Comparison of ENCODE assay signal across 8 cellular contexts in genomic region chr22:37229012-37229804, GRCh38. TPM values are rescaled to one million over a fixed set of nuclear protein-coding genes. Genes with fewer than 3 reads are reported as not detected.
DNase-seq lines count a peak whose midpoint lies in the region; TF ChIP-seq lines count a peak whose summit lies in the region.

No MANE protein-coding gene starts in this region.

- peaks cover 0 to 24% (median 0%) of the 10 kb centered on the region in 4 donors for H3K27me3 ChIP-seq in esophagus squamous epithelium

- no peak overlapping the region for H3K4me3 ChIP-seq in esophagus squamous epithelium

- H3K9me3 ChIP-seq in esophagus squamous epithelium: no peaks in the 10 kb centered on the region

- CTCF ChIA-PET in activated CD4-positive, alpha-beta T cell treated with anti-CD3 and anti-CD28 coated beads, Interleukin-2, amount 10 ng/mL, durations not matched to agents 7 days and 5 days (lab: Charles Lee): interaction anchor here (0.7 to 7.1 kb wide), 7 partner anchors 9 to 251 kb away, joined by 3 to 80 read pairs (median 9); partner anchors contain the start of gene RAC2
- CTCF ChIA-PET in GM10248 (lab: Yijun Ruan, JAX): interaction anchor here (1.2 to 5.3 kb wide), 8 partner anchors 9 to 63 kb away, joined by 3 to 45 read pairs (median 10); partner anchors contain the start of gene RAC2

- H3K36me3 Mint-ChIP-seq in activated CD4-positive, alpha-beta T cell treated with anti-CD3 and anti-CD28 coated beads, Interleukin-2, amount 10 ng/mL, durations not matched to agents 7 days and 5 days (ENCODE audit: low read depth): peaks cover 81% of the 10 kb centered on the region
- H3K36me3 Mint-ChIP-seq in stimulated activated naive CD8-positive, alpha-beta T cell treated with anti-CD3 and anti-CD28 coated beads, Interleukin-15, Interleukin-2, amounts not matched to agents 100 ng/mL and 50 ng/mL, for 24 hours (ENCODE audit: low read depth): peaks cover 85% of the 10 kb centered on the region

- H3K36me3 ChIP-seq in esophagus squamous epithelium: no peaks in the 10 kb centered on the region

- intact Hi-C loops in esophagus squamous epithelium (cut with DNase I): no loop called here

- WGBS in esophagus squamous epithelium, 2 donors: 29 to 72% methylated on average over 2 to 3 of the region's 7 CpGs

- TF ChIP-seq POLR2A in esophagus squamous epithelium (IDR thresholded peaks at IDR 0.05): no peak

- no peaks in the 10 kb centered on the region for H3K27me3 Mint-ChIP-seq in activated CD4-positive, alpha-beta T cell treated with anti-CD3 and anti-CD28 coated beads, Interleukin-2, amount 10 ng/mL, durations not matched to agents 7 days and 5 days
- no peaks in the 10 kb centered on the region for H3K27me3 Mint-ChIP-seq in stimulated activated naive CD8-positive, alpha-beta T cell treated with anti-CD3 and anti-CD28 coated beads, Interleukin-15, Interleukin-2, amounts not matched to agents 100 ng/mL and 50 ng/mL, for 24 hours

- peak overlapping the region; percentile 76 for H3K4me3 Mint-ChIP-seq in activated CD4-positive, alpha-beta T cell treated with anti-CD3 and anti-CD28 coated beads, Interleukin-2, amount 10 ng/mL, durations not matched to agents 7 days and 5 days
- peak overlapping the region; percentile 76 for H3K4me3 Mint-ChIP-seq in stimulated activated naive CD8-positive, alpha-beta T cell treated with anti-CD3 and anti-CD28 coated beads, Interleukin-15, Interleukin-2, amounts not matched to agents 100 ng/mL and 50 ng/mL, for 24 hours

- peak overlapping the region; percentile 100 for H3K27ac Mint-ChIP-seq in activated CD4-positive, alpha-beta T cell treated with anti-CD3 and anti-CD28 coated beads, Interleukin-2, amount 10 ng/mL, durations not matched to agents 7 days and 5 days
- H3K27ac Mint-ChIP-seq in stimulated activated naive CD8-positive, alpha-beta T cell treated with anti-CD3 and anti-CD28 coated beads, Interleukin-15, Interleukin-2, amounts not matched to agents 100 ng/mL and 50 ng/mL, for 24 hours: peak overlapping the region; percentile 98

- POLR2A ChIA-PET in activated CD4-positive, alpha-beta T cell treated with anti-CD3 and anti-CD28 coated beads, Interleukin-2, amount 10 ng/mL, durations not matched to agents 7 days and 5 days (lab: Charles Lee): interaction anchor here (1.1 kb wide), 2 partner anchors 13 to 15 kb away, joined by 4 to 5 read pairs; partner anchors contain the start of gene RAC2
- POLR2A ChIA-PET in GM10248 (lab: Yijun Ruan, JAX): interaction anchor here (3.1 kb wide), 1 partner anchor 14 kb away, joined by 13 read pairs; no protein-coding TSS in a partner anchor

- H3K4me1 Mint-ChIP-seq in activated CD4-positive, alpha-beta T cell treated with anti-CD3 and anti-CD28 coated beads, Interleukin-2, amount 10 ng/mL, durations not matched to agents 7 days and 5 days: peaks cover 92% of the 10 kb centered on the region
- peaks cover 92% of the 10 kb centered on the region for H3K4me1 Mint-ChIP-seq in stimulated activated naive CD8-positive, alpha-beta T cell treated with anti-CD3 and anti-CD28 coated beads, Interleukin-15, Interleukin-2, amounts not matched to agents 100 ng/mL and 50 ng/mL, for 24 hours (ENCODE audit: low read depth)

- H3K9me3 Mint-ChIP-seq in activated CD4-positive, alpha-beta T cell treated with anti-CD3 and anti-CD28 coated beads, Interleukin-2, amount 10 ng/mL, durations not matched to agents 7 days and 5 days: peaks cover 2% of the 10 kb centered on the region
- H3K9me3 Mint-ChIP-seq in stimulated activated naive CD8-positive, alpha-beta T cell treated with anti-CD3 and anti-CD28 coated beads, Interleukin-15, Interleukin-2, amounts not matched to agents 100 ng/mL and 50 ng/mL, for 24 hours: no peaks in the 10 kb centered on the region

- peaks cover 13 to 46% (median 15%) of the 10 kb centered on the region in 3 donors for H3K4me1 ChIP-seq in esophagus squamous epithelium

- peak; percentile 51 for DNase-seq in activated CD4-positive, alpha-beta T cell treated with anti-CD3 and anti-CD28 coated beads, Interleukin-2, amount 10 ng/mL, durations not matched to agents 7 days and 5 days
- DNase-seq in activated CD4-positive, alpha-beta T cell treated with anti-CD3 and anti-CD28 coated beads for 1 hour: no peak
- DNase-seq in SW 1271 (lab: John Stamatoyannopoulos, UW) (peak; percentile 19 to 53), esophagus squamous epithelium (lab: John Stamatoyannopoulos, UW) (no peak), NCI-H1694 (lab: John Stamatoyannopoulos, UW) (no peak), GM10248 (ENCODE audit: extremely low spot score) (no peak), NCI-H2107 (lab: John Stamatoyannopoulos, UW) (no peak)

- TF ChIP-seq CTCF in esophagus squamous epithelium (IDR thresholded peaks at IDR 0.05) (no peak), GM10248 (IDR thresholded peaks at IDR 0.05; ENCODE audit: control extremely low read depth, extremely low read depth, low read depth, missing control alignments) (no peak)

- peak overlapping the region; percentile 26 to 84 (median 60) for H3K27ac ChIP-seq in esophagus squamous epithelium

RNA-seq across cellular contexts. Expression of gene RAC2, which starts 14.9 kb away (rescaled TPM):
- 1,000 to 10,000 TPM; 1,015 to 1,117 TPM for total RNA-seq in activated CD4-positive, alpha-beta T cell treated with anti-CD3 and anti-CD28 coated beads, Interleukin-2, amount 10 ng/mL, durations not matched to agents 7 days and 5 days
- 10 to 100 TPM; 17.3 to 27.1 (median 19.6) TPM for total RNA-seq in esophagus squamous epithelium

RNA-seq across cellular contexts. Expression of gene SSTR3, which starts 16.9 kb away (rescaled TPM):
- total RNA-seq in activated CD4-positive, alpha-beta T cell treated with anti-CD3 and anti-CD28 coated beads, Interleukin-2, amount 10 ng/mL, durations not matched to agents 7 days and 5 days: 10 to 100 TPM; 10.1 to 10.2 TPM
- total RNA-seq in esophagus squamous epithelium: not detected

RNA-seq across cellular contexts. Expression of gene C1QTNF6, which starts 41.2 kb away (rescaled TPM):
- 1 to 10 TPM; 7.6 to 8.3 TPM for total RNA-seq in activated CD4-positive, alpha-beta T cell treated with anti-CD3 and anti-CD28 coated beads, Interleukin-2, amount 10 ng/mL, durations not matched to agents 7 days and 5 days
- total RNA-seq in esophagus squamous epithelium: 1 to 10 TPM; 1.1 to 1.7 (median 1.4) TPM

RNA-seq across cellular contexts. Expression of gene CYTH4, which starts 53.1 kb away (rescaled TPM):
- total RNA-seq in activated CD4-positive, alpha-beta T cell treated with anti-CD3 and anti-CD28 coated beads, Interleukin-2, amount 10 ng/mL, durations not matched to agents 7 days and 5 days: 100 to 1,000 TPM; 106 to 110 TPM
- 10 to 100 TPM in 1 of 4 donors, 1 to 10 TPM in 3; 1.9 to 10.3 (median 3.4) TPM for total RNA-seq in esophagus squamous epithelium

Comparison
In these comparisons a context has a peak if more than half of its experiments do, and no peak if none do; other contexts are left out.
1. DNase-seq: peak in activated CD4-positive, alpha-beta T cell treated with anti-CD3 and anti-CD28 coated beads, Interleukin-2, amount 10 ng/mL, durations not matched to agents 7 days and 5 days (single experiment) and SW 1271 (2 of 2); none in activated CD4-positive, alpha-beta T cell treated with anti-CD3 and anti-CD28 coated beads for 1 hour (single experiment), esophagus squamous epithelium (single experiment), NCI-H1694 (single experiment), GM10248 (single experiment) and NCI-H2107 (single experiment).
2. RNA of gene RAC2, which starts 14.9 kb away (total RNA-seq): 1,015 to 1,117 TPM in activated CD4-positive, alpha-beta T cell treated with anti-CD3 and anti-CD28 coated beads, Interleukin-2, amount 10 ng/mL, durations not matched to agents 7 days and 5 days; 17.3 to 27.1 TPM in esophagus squamous epithelium; every median in the first group is over 10 times any median in the second.
3. RNA of gene SSTR3, which starts 16.9 kb away (total RNA-seq): 10.1 to 10.2 TPM in activated CD4-positive, alpha-beta T cell treated with anti-CD3 and anti-CD28 coated beads, Interleukin-2, amount 10 ng/mL, durations not matched to agents 7 days and 5 days; not detected in esophagus squamous epithelium; every median in the first group is over 10 times any median in the second.